ENCODE assay signal across 11 cellular contexts in genomic region chr1:119001181-119002018, GRCh38. TPM values are rescaled to one million over a fixed set of nuclear protein-coding genes. Genes with fewer than 3 reads are reported as not detected.
DNase-seq lines count a peak whose midpoint lies in the region; ATAC-seq and TF ChIP-seq lines count a peak whose summit lies in the region.
"Had no signal": no experiment of that assay in that cellular context is flagged by ENCODE, and none has a peak within 500 bp of the region (broad histone marks: within the 10 kb centered on the region; RNA-seq: fewer than 3 reads in every experiment).

No MANE protein-coding gene starts in this region.

- no peak for ATAC-seq in HG03135 (IDR thresholded peaks at IDR 0.05; ENCODE audit: unreplicated experiment)

- H3K27me3 ChIP-seq in trophoblast cell (ENCODE audit: insufficient read depth, low read length): peaks cover 71% of the 10 kb centered on the region

- H3K79me2 ChIP-seq in trophoblast cell (ENCODE audit: control insufficient read depth, insufficient read depth, low read length, poor library complexity): no peaks in the 10 kb centered on the region

- H3K79me1 ChIP-seq in trophoblast cell (ENCODE audit: low read length): no peaks in the 10 kb centered on the region

- H3K9me3 ChIP-seq in trophoblast cell (ENCODE audit: insufficient read depth, low read depth, low read length): peaks cover 5% of the 10 kb centered on the region

- no peak for DNase-seq in GM10266 (ENCODE audit: extremely low spot score)
- DNase-seq in NOMO-1 treated with dmso at 0.1 percent for 144 hours (lab: John Stamatoyannopoulos, UW; ENCODE audit: unreplicated experiment): peak; percentile 64
- DNase-seq in fibroblast of pulmonary artery (ENCODE audit: low read depth): peak; percentile 42
- peak; percentile 62 to 70 for DNase-seq in trophoblast cell
- no peak for DNase-seq in NCI-H345 (lab: John Stamatoyannopoulos, UW)
- DNase-seq in DMS 273 (lab: John Stamatoyannopoulos, UW; ENCODE audit: unreplicated experiment): no peak
- no peak for DNase-seq in occipital lobe (lab: John Stamatoyannopoulos, UW)
- DNase-seq: GF-D8, NCI-H1436, substantia nigra had no signal

- no peak overlapping the region for H2BK5ac ChIP-seq in trophoblast cell (ENCODE audit: low read depth, low read length, poor library complexity)

- no peak overlapping the region for H3K27ac ChIP-seq in trophoblast cell (ENCODE audit: low read depth, low read length)

- no peak overlapping the region for H3K4me3 ChIP-seq in fibroblast of pulmonary artery (replicated peaks; ENCODE audit: low read depth, low read length)
- H3K4me3 ChIP-seq in trophoblast cell (ENCODE audit: low read depth, low read length): no peak overlapping the region

- H4K91ac ChIP-seq in trophoblast cell (ENCODE audit: low read depth, low read length): no peak overlapping the region

- H3K36me3 ChIP-seq in trophoblast cell (ENCODE audit: control insufficient read depth in 1 of 2, insufficient read depth in 2 of 2, low read length in 2 of 2): no peaks in the 10 kb centered on the region

- no peak overlapping the region for H3K23ac ChIP-seq in trophoblast cell (ENCODE audit: low read length)

- no peak overlapping the region for H3K9ac ChIP-seq in trophoblast cell (ENCODE audit: low read length)

- H3K4me2 ChIP-seq in trophoblast cell (ENCODE audit: low read length): peak overlapping the region; percentile 80

- H3K18ac ChIP-seq in trophoblast cell (ENCODE audit: low read length): no peak overlapping the region

- no peak overlapping the region for H2AK5ac ChIP-seq in trophoblast cell (ENCODE audit: low read length)

- H4K12ac ChIP-seq in trophoblast cell (ENCODE audit: low read depth, low read length): no peak overlapping the region

- TF ChIP-seq CTCF in GM10266 (IDR thresholded peaks at IDR 0.05; ENCODE audit: control insufficient read depth, insufficient read depth, low read depth, missing control alignments) (peak; percentile 28), fibroblast of pulmonary artery (IDR thresholded peaks at IDR 0.05; ENCODE audit: low read length, missing control alignments) (no peak)

- no peak overlapping the region for H2AFZ ChIP-seq in trophoblast cell (ENCODE audit: insufficient read depth, low read length, poor library complexity)

- H3K14ac ChIP-seq in trophoblast cell (ENCODE audit: low read length): no peak overlapping the region

- H3K4ac ChIP-seq in trophoblast cell (ENCODE audit: low read depth, low read length): no peak overlapping the region

- H4K8ac ChIP-seq in trophoblast cell (ENCODE audit: low read depth, low read length): no peak overlapping the region

- H2BK120ac ChIP-seq in trophoblast cell (ENCODE audit: insufficient read depth, low read length, poor library complexity): no peak overlapping the region

- H3K4me1 ChIP-seq in trophoblast cell (ENCODE audit: control insufficient read depth in 1 of 2, insufficient read depth in 2 of 2, low read length in 2 of 2): peaks cover 17 to 18% of the 10 kb centered on the region in 2 experiments

- no peak overlapping the region for H2BK12ac ChIP-seq in trophoblast cell (ENCODE audit: low read length)

- no CpG with 5 or more reads among the region's 49 CpGs for WGBS in trophoblast cell (ENCODE audit: extremely low coverage, insufficient coverage, insufficient read length)

RNA-seq across cellular contexts. Expression of gene TBX15, which starts 13.3 kb away (rescaled TPM):
- 0.83 and 1.0 TPM in 2 replicates for polyA plus RNA-seq in trophoblast cell (2013)
- total RNA-seq in occipital lobe: 1.2 TPM

Comparison
In these comparisons a context has a peak if more than half of its experiments do, and no peak if none do; other contexts are left out.
1. DNase-seq: peak in NOMO-1 treated with dmso at 0.1 percent for 144 hours (single experiment), fibroblast of pulmonary artery (single experiment) and trophoblast cell (2 of 2); none in GM10266 (single experiment), NCI-H345 (single experiment), DMS 273 (single experiment) and occipital lobe (single experiment).